14 cellular contexts compared by ENCODE assay signal in the genomic region with DNA sequence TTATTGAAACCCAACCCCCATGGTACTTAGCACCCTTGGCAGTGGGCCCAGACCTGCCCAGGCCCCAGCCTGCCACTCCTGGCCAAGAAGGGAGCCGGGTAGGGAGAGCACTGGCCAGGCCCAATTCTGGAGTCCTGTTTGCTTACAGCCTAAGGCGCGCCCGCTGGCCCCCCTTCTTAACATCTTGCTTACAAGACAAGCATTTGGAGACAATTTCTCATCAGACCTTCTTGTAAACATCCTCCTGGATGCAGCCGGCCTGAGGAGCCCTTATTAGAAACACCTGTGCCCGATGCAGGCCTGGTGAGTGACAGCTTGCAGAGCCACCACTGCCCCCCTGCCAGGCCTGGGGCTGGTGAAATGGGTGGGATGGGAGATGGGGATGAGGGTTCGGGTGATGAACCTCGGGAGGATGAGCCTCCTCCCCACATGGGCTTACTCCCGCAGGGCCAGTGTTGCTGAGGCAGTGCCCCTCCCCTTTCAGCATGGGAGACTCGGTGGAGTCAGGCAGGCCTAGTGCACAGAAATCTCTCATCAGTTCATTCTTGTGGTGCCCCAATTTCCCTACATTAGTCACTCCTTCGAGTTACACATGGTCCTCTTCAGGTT.
DNase-seq lines count a peak whose midpoint lies in the region; ATAC-seq, FAIRE-seq and TF ChIP-seq lines count a peak whose summit lies in the region.
"Had no signal": no experiment of that assay in that cellular context is flagged by ENCODE, and none has a peak within 500 bp of the region (broad histone marks: within the 10 kb centered on the region; RNA-seq: fewer than 3 reads in every experiment).

No MANE protein-coding gene starts in this region.

- no peak for TF ChIP-seq RAD21 in A549 (conservative IDR thresholded peaks at IDR 0.05 in 1 of 2, IDR thresholded peaks at IDR 0.05 in 1 of 2)

- H3K9me3 Mint-ChIP-seq in naive thymus-derived CD4-positive, alpha-beta T cell, result no peaks in the 10 kb centered on the region
- H3K9me3 Mint-ChIP-seq: CD4-positive, CD25-positive, alpha-beta regulatory T cell; T-cell had no signal

- WGBS in A549 (ENCODE audit: missing lambda C conversion rate), result 57% methylated on average over 11 of the region's 11 CpGs
- 76 to 82% methylated on average over 9 to 11 of the region's 11 CpGs for WGBS in thyroid gland, 2 donors

- peak overlapping the region; percentile 25; the same call in 2 of the 3 replicates for H3K4me2 ChIP-seq in A549

- H3K4me3 ChIP-seq in A549 (no peak overlapping the region), fibroblast of mammary gland (ENCODE audit: control insufficient read depth, low read depth, low read length) (no peak overlapping the region), thyroid gland (replicated peaks in 1 of 3) (no peak overlapping the region)
- no peak overlapping the region for H3K4me3 ChIP-seq in naive thymus-derived CD4-positive, alpha-beta T cell (ENCODE audit: low read length)

- TF ChIP-seq CTCF in A549 (IDR thresholded peaks at IDR 0.05) (no peak), fibroblast of mammary gland (conservative IDR thresholded peaks at IDR 0.05; ENCODE audit: control insufficient read depth, insufficient read depth, low read depth, low read length) (no peak), thyroid gland (IDR thresholded peaks at IDR 0.05) (no peak)

- H3K27ac ChIP-seq in A549 (no peak overlapping the region; a peak in 1 of 6 replicates), thyroid gland (no peak overlapping the region)
- no peak overlapping the region for H3K27ac ChIP-seq in naive thymus-derived CD4-positive, alpha-beta T cell (ENCODE audit: low read depth, low read length)

- no peaks in the 10 kb centered on the region for H3K27me3 ChIP-seq in naive thymus-derived CD4-positive, alpha-beta T cell (ENCODE audit: control insufficient read depth in 2 of 2, insufficient read depth in 2 of 2, low read length in 2 of 2)
- no peaks in the 10 kb centered on the region for H3K27me3 ChIP-seq in thyroid gland

- peak in 1 of 2 experiments; percentile 33 for DNase-seq in A549 (ENCODE audit: low read depth in 1 of 2, low spot score in 1 of 2)
- DNase-seq in EH (ENCODE audit: low read depth), result peak; percentile 78
- DNase-seq in NCI-H2171 treated with DMSO at 0.1 percent for 48 hours (lab: John Stamatoyannopoulos, UW), result peak; percentile 72
- DNase-seq in fibroblast of mammary gland (ENCODE audit: low read depth), result peak; percentile 72
- no peak for DNase-seq in OCI-M1 (lab: John Stamatoyannopoulos, UW)
- DNase-seq in naive thymus-derived CD4-positive, alpha-beta T cell, result no peak
- no peak for DNase-seq in thyroid gland
- DNase-seq: CD4-positive, CD25-positive, alpha-beta regulatory T cell; effector memory CD4-positive, alpha-beta T cell; naive B cell; NCI-H524 had no signal

- H3K9me3 ChIP-seq in A549, result no peaks in the 10 kb centered on the region
- H3K9me3 ChIP-seq in naive thymus-derived CD4-positive, alpha-beta T cell (ENCODE audit: control insufficient read depth in 2 of 3, low read length in 3 of 3), result no peaks in the 10 kb centered on the region
- no peaks in the 10 kb centered on the region for H3K9me3 ChIP-seq in thyroid gland

- CTCF ChIA-PET in A549 (lab: Yijun Ruan, JAX), result interaction anchor here (1.1 to 4.9 kb wide), 2 partner anchors 7 to 220 kb away, joined by 3 to 51 read pairs; no protein-coding TSS in a partner anchor
- CTCF ChIA-PET in naive thymus-derived CD4-positive, alpha-beta T cell (lab: Charles Lee), result no interaction called here

- H3K4me3 Mint-ChIP-seq in naive thymus-derived CD4-positive, alpha-beta T cell, result no peak overlapping the region
- H3K4me3 Mint-ChIP-seq: CD4-positive, CD25-positive, alpha-beta regulatory T cell; naive B cell; T-cell had no signal

- H3K27ac Mint-ChIP-seq in naive thymus-derived CD4-positive, alpha-beta T cell, result no peak overlapping the region
- H3K27ac Mint-ChIP-seq: CD4-positive, CD25-positive, alpha-beta regulatory T cell; T-cell had no signal

- FAIRE-seq in A549 (lab: Jason Lieb, UNC), result no peak
- FAIRE-seq: GM12891 had no signal

- no peaks in the 10 kb centered on the region for H3K4me1 Mint-ChIP-seq in naive thymus-derived CD4-positive, alpha-beta T cell
- H3K4me1 Mint-ChIP-seq: CD4-positive, CD25-positive, alpha-beta regulatory T cell; naive B cell; T-cell had no signal

- TF ChIP-seq POLR2A in A549 (IDR thresholded peaks at IDR 0.05; ENCODE audit: low read length) (no peak), thyroid gland (IDR thresholded peaks at IDR 0.05) (no peak)

- H3K36me3 ChIP-seq in naive thymus-derived CD4-positive, alpha-beta T cell (ENCODE audit: control insufficient read depth in 2 of 3, insufficient read depth in 3 of 3, low read length in 3 of 3), result no peaks in the 10 kb centered on the region
- no peaks in the 10 kb centered on the region for H3K36me3 ChIP-seq in thyroid gland

- H3K4me1 ChIP-seq in A549 (peaks cover 21% of the 10 kb centered on the region), thyroid gland (peaks cover 0 to 3% of the 10 kb centered on the region in 2 donors)
- no peaks in the 10 kb centered on the region for H3K4me1 ChIP-seq in naive thymus-derived CD4-positive, alpha-beta T cell (ENCODE audit: control insufficient read depth in 2 of 2, insufficient read depth in 2 of 2, low read length in 2 of 2)

- intact Hi-C loops in naive thymus-derived CD4-positive, alpha-beta T cell (cut with micrococcal nuclease), result no loop called here
- intact Hi-C loops in thyroid gland (cut with DNase I), result no loop called here

- POLR2A ChIA-PET in A549 (lab: Yijun Ruan, JAX), result no interaction called here
- POLR2A ChIA-PET in naive thymus-derived CD4-positive, alpha-beta T cell (lab: Charles Lee), result no interaction called here

- H3K36me3 Mint-ChIP-seq in naive thymus-derived CD4-positive, alpha-beta T cell, result no peaks in the 10 kb centered on the region
- H3K36me3 Mint-ChIP-seq: CD4-positive, CD25-positive, alpha-beta regulatory T cell; naive B cell; T-cell had no signal

- ATAC-seq in A549 (peak in 1 of 2 experiments; percentile 10; a peak in 1 of 6 replicates), HG02623 (IDR thresholded peaks at IDR 0.05; ENCODE audit: unreplicated experiment) (no peak)
- no peak for ATAC-seq in naive thymus-derived CD4-positive, alpha-beta T cell
- ATAC-seq: T-cell had no signal

- peaks cover 0 to 6% (median 0%) of the 10 kb centered on the region in 5 donors for H3K27me3 Mint-ChIP-seq in naive thymus-derived CD4-positive, alpha-beta T cell
- H3K27me3 Mint-ChIP-seq: CD4-positive, CD25-positive, alpha-beta regulatory T cell had no signal

- TF ChIP-seq EP300 in A549 (IDR thresholded peaks at IDR 0.05), result no peak

TF ChIP-seq in A549, 52 proteins besides CTCF, POLR2A, EP300 and RAD21:
- TF ChIP-seq TFCP2L1 (CRISPR knock-in tag; IDR thresholded peaks at IDR 0.05), result no peak
- TF ChIP-seq, protein P1, sequence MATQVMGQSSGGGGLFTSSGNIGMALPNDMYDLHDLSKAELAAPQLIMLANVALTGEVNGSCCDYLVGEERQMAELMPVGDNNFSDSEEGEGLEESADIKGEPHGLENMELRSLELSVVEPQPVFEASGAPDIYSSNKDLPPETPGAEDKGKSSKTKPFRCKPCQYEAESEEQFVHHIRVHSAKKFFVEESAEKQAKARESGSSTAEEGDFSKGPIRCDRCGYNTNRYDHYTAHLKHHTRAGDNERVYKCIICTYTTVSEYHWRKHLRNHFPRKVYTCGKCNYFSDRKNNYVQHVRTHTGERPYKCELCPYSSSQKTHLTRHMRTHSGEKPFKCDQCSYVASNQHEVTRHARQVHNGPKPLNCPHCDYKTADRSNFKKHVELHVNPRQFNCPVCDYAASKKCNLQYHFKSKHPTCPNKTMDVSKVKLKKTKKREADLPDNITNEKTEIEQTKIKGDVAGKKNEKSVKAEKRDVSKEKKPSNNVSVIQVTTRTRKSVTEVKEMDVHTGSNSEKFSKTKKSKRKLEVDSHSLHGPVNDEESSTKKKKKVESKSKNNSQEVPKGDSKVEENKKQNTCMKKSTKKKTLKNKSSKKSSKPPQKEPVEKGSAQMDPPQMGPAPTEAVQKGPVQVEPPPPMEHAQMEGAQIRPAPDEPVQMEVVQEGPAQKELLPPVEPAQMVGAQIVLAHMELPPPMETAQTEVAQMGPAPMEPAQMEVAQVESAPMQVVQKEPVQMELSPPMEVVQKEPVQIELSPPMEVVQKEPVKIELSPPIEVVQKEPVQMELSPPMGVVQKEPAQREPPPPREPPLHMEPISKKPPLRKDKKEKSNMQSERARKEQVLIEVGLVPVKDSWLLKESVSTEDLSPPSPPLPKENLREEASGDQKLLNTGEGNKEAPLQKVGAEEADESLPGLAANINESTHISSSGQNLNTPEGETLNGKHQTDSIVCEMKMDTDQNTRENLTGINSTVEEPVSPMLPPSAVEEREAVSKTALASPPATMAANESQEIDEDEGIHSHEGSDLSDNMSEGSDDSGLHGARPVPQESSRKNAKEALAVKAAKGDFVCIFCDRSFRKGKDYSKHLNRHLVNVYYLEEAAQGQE (IDR thresholded peaks at IDR 0.05), result no peak
TF ChIP-seq in A549: peak in this region for 0.

Comparison
In these comparisons a context has a peak if more than half of its experiments do, and no peak if none do; other contexts are left out.
1. DNase-seq: peak in EH (single experiment), NCI-H2171 treated with DMSO at 0.1 percent for 48 hours (single experiment) and fibroblast of mammary gland (single experiment); none in OCI-M1 (single experiment), naive thymus-derived CD4-positive, alpha-beta T cell (0 of 9) and thyroid gland (0 of 2).